ENCODE assay signal across 9 cellular contexts in the genomic region with DNA sequence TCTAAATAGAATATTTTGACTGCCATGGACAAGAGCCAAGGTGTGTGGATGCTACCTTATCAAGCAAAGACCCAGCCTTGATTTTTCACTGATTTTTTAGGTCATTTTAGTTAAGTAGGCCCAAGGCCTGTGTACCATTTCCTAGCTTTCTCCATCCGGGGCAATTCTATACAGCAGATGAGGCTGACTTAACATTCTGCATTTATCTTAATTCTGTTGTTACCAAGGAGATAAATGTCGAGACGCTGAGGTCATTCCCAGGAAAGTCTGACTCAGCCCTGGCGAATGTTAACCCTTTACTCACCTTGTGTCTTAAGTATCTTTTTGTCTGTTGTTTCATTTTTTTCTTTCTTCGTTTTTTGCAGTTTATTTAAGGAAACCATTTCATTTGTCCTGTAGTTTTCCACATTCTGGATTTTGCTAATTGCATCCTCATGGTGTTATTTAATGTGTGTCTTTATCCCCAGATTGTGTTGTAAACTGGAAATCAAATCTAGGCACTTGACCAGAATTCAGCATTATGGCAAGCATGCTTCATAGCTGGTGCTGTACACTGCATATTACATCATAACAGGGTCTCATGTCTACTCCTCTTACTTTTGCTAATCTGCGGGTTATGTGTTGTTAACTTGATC.
A peak's percentile ranks its signal among the peaks of the same experiment; 100 is the strongest.
DNase-seq lines count a peak whose midpoint lies in the region; ATAC-seq and TF ChIP-seq lines count a peak whose summit lies in the region.
"Had no signal": no experiment of that assay in that cellular context is flagged by ENCODE, and none has a peak within 500 bp of the region (broad histone marks: within the 10 kb centered on the region; RNA-seq: fewer than 3 reads in every experiment).

No MANE protein-coding gene starts in this region.

- peak overlapping the region; percentile 97 for H3K27ac ChIP-seq in iPS-18a (ENCODE audit: low read length)

- H3K4me3 Mint-ChIP-seq in HFFc6 (peak overlapping the region; percentile 74), WTC11 (no peak overlapping the region)

- ATAC-seq in WTC11 (peak; percentile 89), GM21526 (IDR thresholded peaks at IDR 0.05; ENCODE audit: low FRiP score, unreplicated experiment) (no peak), HG03097 (IDR thresholded peaks at IDR 0.05; ENCODE audit: low FRiP score, unreplicated experiment) (no peak)
- ATAC-seq: GM12878 had no signal

- H3K27me3 Mint-ChIP-seq in HFFc6 (ENCODE audit: insufficient read depth) (no peaks in the 10 kb centered on the region), WTC11 (ENCODE audit: low read depth) (no peaks in the 10 kb centered on the region)

- no peaks in the 10 kb centered on the region for H3K27me3 ChIP-seq in iPS-18a (ENCODE audit: control insufficient read depth, insufficient read depth, low read length)

- H3K9ac ChIP-seq in iPS-18a (ENCODE audit: low read length): peak overlapping the region; percentile 69

- peaks cover 16% of the 10 kb centered on the region for H3K9me3 Mint-ChIP-seq in HFFc6
- peaks cover 8% of the 10 kb centered on the region for H3K9me3 Mint-ChIP-seq in WTC11

- H3K27ac Mint-ChIP-seq in HFFc6: peak overlapping the region; percentile 97
- H3K27ac Mint-ChIP-seq in WTC11: peak overlapping the region; percentile 92

- peak; percentile 92 for DNase-seq in ACHN
- DNase-seq in HFFc6: peak; percentile 92
- peak; percentile 31 for DNase-seq in WTC11 (ENCODE audit: low spot score)
- no peak for DNase-seq in NOMO-1 treated with DMSO at 0.1 percent for 48 hours (lab: John Stamatoyannopoulos, UW; ENCODE audit: unreplicated experiment)
- no peak for DNase-seq in foreskin melanocyte

- H3K36me3 ChIP-seq in iPS-18a (ENCODE audit: control insufficient read depth, low read depth, low read length): no peaks in the 10 kb centered on the region

- POLR2A ChIA-PET in WTC11 (lab: Charles Lee): interaction anchor here (1.3 kb wide), 1 partner anchor 77 kb away, joined by 3 read pairs; no protein-coding TSS in a partner anchor

- peaks cover 18% of the 10 kb centered on the region for H3K4me1 ChIP-seq in iPS-18a (ENCODE audit: control insufficient read depth, low read depth, low read length)

- CTCF ChIA-PET in WTC11 (lab: Charles Lee): interaction anchor here (0.7 kb wide), 1 partner anchor 227 kb away, joined by 4 read pairs; no protein-coding TSS in a partner anchor

- in situ Hi-C loops in ACHN (cut with HindIII; ENCODE audit: low pct_ligation_motif_present, low pct_unique_long_range_greater_than_20kb, low sequenced_read_pairs): no loop called here

- H3K36me3 Mint-ChIP-seq in HFFc6 (ENCODE audit: low read depth) (peaks cover 26% of the 10 kb centered on the region), WTC11 (peaks cover 8% of the 10 kb centered on the region)

- H3K9me3 ChIP-seq in iPS-18a (ENCODE audit: control insufficient read depth, low read depth, low read length): no peaks in the 10 kb centered on the region

- peak overlapping the region; percentile 13 for H3K4me3 ChIP-seq in iPS-18a (ENCODE audit: low read length)
- H3K4me3 ChIP-seq: GM12878 had no signal

- peaks cover 63% of the 10 kb centered on the region for H3K4me1 Mint-ChIP-seq in HFFc6 (ENCODE audit: low read depth)
- peaks cover 39% of the 10 kb centered on the region for H3K4me1 Mint-ChIP-seq in WTC11

- TF ChIP-seq CTCF in HFFc6 (IDR thresholded peaks at IDR 0.05) (no peak), WTC11 (IDR thresholded peaks at IDR 0.05) (no peak)

TF ChIP-seq in WTC11, 78 proteins besides CTCF, POLR2A, EP300 and RAD21:
- TF ChIP-seq, protein P1, sequence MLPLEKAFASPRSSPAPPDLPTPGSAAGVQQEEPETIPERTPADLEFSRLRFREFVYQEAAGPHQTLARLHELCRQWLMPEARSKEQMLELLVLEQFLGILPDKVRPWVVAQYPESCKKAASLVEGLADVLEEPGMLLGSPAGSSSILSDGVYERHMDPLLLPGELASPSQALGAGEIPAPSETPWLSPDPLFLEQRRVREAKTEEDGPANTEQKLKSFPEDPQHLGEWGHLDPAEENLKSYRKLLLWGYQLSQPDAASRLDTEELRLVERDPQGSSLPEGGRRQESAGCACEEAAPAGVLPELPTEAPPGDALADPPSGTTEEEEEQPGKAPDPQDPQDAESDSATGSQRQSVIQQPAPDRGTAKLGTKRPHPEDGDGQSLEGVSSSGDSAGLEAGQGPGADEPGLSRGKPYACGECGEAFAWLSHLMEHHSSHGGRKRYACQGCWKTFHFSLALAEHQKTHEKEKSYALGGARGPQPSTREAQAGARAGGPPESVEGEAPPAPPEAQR (CRISPR knock-in tag; IDR thresholded peaks at IDR 0.05): no peak
- TF ChIP-seq TEAD4 (CRISPR knock-in tag; IDR thresholded peaks at IDR 0.05): no peak
- TF ChIP-seq GABPB1 (CRISPR knock-in tag; IDR thresholded peaks at IDR 0.05): no peak
- no peak for TF ChIP-seq ZNF416 (CRISPR knock-in tag; IDR thresholded peaks at IDR 0.05)
- TF ChIP-seq OVOL2 (CRISPR knock-in tag; IDR thresholded peaks at IDR 0.05; ENCODE audit: borderline replicate concordance): no peak
- no peak for TF ChIP-seq RORB (CRISPR knock-in tag; IDR thresholded peaks at IDR 0.05)
- TF ChIP-seq NR2C2 (CRISPR knock-in tag; IDR thresholded peaks at IDR 0.05): no peak
- no peak for TF ChIP-seq ZNF423 (CRISPR knock-in tag; IDR thresholded peaks at IDR 0.05)
- TF ChIP-seq, protein P2, sequence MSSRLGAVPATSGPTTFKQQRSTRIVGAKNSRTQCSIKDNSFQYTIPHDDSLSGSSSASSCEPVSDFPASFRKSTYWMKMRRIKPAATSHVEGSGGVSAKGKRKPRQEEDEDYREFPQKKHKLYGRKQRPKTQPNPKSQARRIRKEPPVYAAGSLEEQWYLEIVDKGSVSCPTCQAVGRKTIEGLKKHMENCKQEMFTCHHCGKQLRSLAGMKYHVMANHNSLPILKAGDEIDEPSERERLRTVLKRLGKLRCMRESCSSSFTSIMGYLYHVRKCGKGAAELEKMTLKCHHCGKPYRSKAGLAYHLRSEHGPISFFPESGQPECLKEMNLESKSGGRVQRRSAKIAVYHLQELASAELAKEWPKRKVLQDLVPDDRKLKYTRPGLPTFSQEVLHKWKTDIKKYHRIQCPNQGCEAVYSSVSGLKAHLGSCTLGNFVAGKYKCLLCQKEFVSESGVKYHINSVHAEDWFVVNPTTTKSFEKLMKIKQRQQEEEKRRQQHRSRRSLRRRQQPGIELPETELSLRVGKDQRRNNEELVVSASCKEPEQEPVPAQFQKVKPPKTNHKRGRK (CRISPR knock-in tag; IDR thresholded peaks at IDR 0.05; ENCODE audit: borderline replicate concordance): no peak
- TF ChIP-seq MYBL2 (CRISPR knock-in tag; IDR thresholded peaks at IDR 0.05): no peak
- no peak for TF ChIP-seq ZNF317 (CRISPR knock-in tag; IDR thresholded peaks at IDR 0.05; ENCODE audit: borderline replicate concordance, low read depth)
- no peak for TF ChIP-seq ESRRA (CRISPR knock-in tag; IDR thresholded peaks at IDR 0.05; ENCODE audit: borderline replicate concordance)
- TF ChIP-seq, protein P3, sequence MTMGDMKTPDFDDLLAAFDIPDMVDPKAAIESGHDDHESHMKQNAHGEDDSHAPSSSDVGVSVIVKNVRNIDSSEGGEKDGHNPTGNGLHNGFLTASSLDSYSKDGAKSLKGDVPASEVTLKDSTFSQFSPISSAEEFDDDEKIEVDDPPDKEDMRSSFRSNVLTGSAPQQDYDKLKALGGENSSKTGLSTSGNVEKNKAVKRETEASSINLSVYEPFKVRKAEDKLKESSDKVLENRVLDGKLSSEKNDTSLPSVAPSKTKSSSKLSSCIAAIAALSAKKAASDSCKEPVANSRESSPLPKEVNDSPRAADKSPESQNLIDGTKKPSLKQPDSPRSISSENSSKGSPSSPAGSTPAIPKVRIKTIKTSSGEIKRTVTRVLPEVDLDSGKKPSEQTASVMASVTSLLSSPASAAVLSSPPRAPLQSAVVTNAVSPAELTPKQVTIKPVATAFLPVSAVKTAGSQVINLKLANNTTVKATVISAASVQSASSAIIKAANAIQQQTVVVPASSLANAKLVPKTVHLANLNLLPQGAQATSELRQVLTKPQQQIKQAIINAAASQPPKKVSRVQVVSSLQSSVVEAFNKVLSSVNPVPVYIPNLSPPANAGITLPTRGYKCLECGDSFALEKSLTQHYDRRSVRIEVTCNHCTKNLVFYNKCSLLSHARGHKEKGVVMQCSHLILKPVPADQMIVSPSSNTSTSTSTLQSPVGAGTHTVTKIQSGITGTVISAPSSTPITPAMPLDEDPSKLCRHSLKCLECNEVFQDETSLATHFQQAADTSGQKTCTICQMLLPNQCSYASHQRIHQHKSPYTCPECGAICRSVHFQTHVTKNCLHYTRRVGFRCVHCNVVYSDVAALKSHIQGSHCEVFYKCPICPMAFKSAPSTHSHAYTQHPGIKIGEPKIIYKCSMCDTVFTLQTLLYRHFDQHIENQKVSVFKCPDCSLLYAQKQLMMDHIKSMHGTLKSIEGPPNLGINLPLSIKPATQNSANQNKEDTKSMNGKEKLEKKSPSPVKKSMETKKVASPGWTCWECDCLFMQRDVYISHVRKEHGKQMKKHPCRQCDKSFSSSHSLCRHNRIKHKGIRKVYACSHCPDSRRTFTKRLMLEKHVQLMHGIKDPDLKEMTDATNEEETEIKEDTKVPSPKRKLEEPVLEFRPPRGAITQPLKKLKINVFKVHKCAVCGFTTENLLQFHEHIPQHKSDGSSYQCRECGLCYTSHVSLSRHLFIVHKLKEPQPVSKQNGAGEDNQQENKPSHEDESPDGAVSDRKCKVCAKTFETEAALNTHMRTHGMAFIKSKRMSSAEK (CRISPR knock-in tag; IDR thresholded peaks at IDR 0.05; ENCODE audit: borderline replicate concordance): no peak
- TF ChIP-seq, protein P4, sequence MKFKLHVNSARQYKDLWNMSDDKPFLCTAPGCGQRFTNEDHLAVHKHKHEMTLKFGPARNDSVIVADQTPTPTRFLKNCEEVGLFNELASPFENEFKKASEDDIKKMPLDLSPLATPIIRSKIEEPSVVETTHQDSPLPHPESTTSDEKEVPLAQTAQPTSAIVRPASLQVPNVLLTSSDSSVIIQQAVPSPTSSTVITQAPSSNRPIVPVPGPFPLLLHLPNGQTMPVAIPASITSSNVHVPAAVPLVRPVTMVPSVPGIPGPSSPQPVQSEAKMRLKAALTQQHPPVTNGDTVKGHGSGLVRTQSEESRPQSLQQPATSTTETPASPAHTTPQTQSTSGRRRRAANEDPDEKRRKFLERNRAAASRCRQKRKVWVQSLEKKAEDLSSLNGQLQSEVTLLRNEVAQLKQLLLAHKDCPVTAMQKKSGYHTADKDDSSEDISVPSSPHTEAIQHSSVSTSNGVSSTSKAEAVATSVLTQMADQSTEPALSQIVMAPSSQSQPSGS (CRISPR knock-in tag; IDR thresholded peaks at IDR 0.05; ENCODE audit: borderline replicate concordance, low read depth): no peak
TF ChIP-seq in WTC11: peak in this region for 0.

Comparison
In these comparisons a context has a peak if more than half of its experiments do, and no peak if none do; other contexts are left out.
1. DNase-seq: peak in ACHN (single experiment), HFFc6 (single experiment) and WTC11 (single experiment); none in NOMO-1 treated with DMSO at 0.1 percent for 48 hours (single experiment) and foreskin melanocyte (single experiment).